Comparison of ENCODE assay signal across 8 cellular contexts in the genomic region with DNA sequence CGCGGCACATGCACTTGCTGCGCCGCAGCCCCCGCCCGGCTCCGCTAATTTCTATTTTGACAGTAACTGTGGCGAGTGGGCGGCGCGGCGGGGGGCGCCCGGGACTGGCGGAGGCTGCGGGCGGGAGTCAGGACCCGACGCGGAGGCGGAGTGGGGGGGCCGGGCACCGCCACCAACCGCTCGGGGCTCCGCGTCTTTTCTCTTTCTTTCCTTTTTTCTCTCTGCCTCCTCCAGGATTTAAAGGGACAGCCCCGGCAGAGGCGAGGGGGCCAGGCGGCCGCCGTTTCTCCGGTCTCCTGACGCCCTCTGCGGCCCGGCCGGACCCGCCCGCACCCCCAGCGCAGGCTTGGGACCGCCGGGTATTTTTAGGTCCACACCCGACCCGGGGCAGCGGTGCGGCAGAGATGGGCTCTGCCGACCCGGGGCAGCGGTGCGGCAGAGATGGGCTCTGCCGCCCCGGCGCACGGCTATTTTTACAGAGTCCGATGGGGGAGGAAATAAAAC. TPM values are rescaled to one million over a fixed set of nuclear protein-coding genes. Genes with fewer than 3 reads are reported as not detected.
DNase-seq lines count a peak whose midpoint lies in the region; ATAC-seq, FAIRE-seq and TF ChIP-seq lines count a peak whose summit lies in the region.

No MANE protein-coding gene starts in this region.

- peak overlapping the region; percentile 59 for H3K4me3 Mint-ChIP-seq in endodermal cell

- H3K9me3 Mint-ChIP-seq in endodermal cell = no peaks in the 10 kb centered on the region

- peak overlapping the region; percentile 49 for H3K4me2 ChIP-seq in SU-DHL-6 (ENCODE audit: low read depth, low read length, poor library complexity, severe bottlenecking)

- no peaks in the 10 kb centered on the region for H3K9me2 ChIP-seq in SU-DHL-6 (replicated peaks; ENCODE audit: insufficient read depth, low read length)

- 0% methylated on average over 25 to 55 of the region's 55 CpGs for WGBS in endodermal cell (ENCODE audit: insufficient coverage in 1 of 2, insufficient read length in 1 of 2), 2 experiments

- no peaks in the 10 kb centered on the region for H4K20me1 ChIP-seq in SU-DHL-6 (ENCODE audit: low read depth, low read length)

- H3K79me2 ChIP-seq in SU-DHL-6 (ENCODE audit: insufficient read depth, low read length) = no peaks in the 10 kb centered on the region

- H3K4me3 ChIP-seq in SU-DHL-6 (ENCODE audit: insufficient read depth, low read length, poor library complexity, severe bottlenecking) = peak overlapping the region; percentile 32
- peak overlapping the region; percentile 81 for H3K4me3 ChIP-seq in endodermal cell (ENCODE audit: low read length)
- peak overlapping the region; percentile 69 for H3K4me3 ChIP-seq in mucosa of stomach (ENCODE audit: low read length)
- peak overlapping the region; percentile 75 for H3K4me3 ChIP-seq in upper lobe of right lung

- peak; percentile 25 for DNase-seq in Daoy (ENCODE audit: low read depth)
- DNase-seq in endodermal cell = peak; percentile 80
- DNase-seq in upper lobe of right lung = peak; percentile 82
- DNase-seq in D721Med (ENCODE audit: insufficient read length, low spot score) = no peak

- no peaks in the 10 kb centered on the region for H3K36me3 ChIP-seq in SU-DHL-6 (ENCODE audit: low read length)
- no peaks in the 10 kb centered on the region for H3K36me3 ChIP-seq in endodermal cell (ENCODE audit: control insufficient read depth, insufficient read depth, low read length)
- H3K36me3 ChIP-seq in mucosa of stomach (ENCODE audit: control insufficient read depth, insufficient read depth, low read length) = no peaks in the 10 kb centered on the region
- no peaks in the 10 kb centered on the region for H3K36me3 ChIP-seq in upper lobe of right lung

- H3K27me3 ChIP-seq in SU-DHL-6 (ENCODE audit: low read length) = no peaks in the 10 kb centered on the region
- peaks cover 69% of the 10 kb centered on the region for H3K27me3 ChIP-seq in endodermal cell (ENCODE audit: control insufficient read depth, insufficient read depth, low read length, poor library complexity, severe bottlenecking)
- peaks cover 50% of the 10 kb centered on the region for H3K27me3 ChIP-seq in mucosa of stomach (ENCODE audit: control insufficient read depth, insufficient read depth, low read length)
- peaks cover 28% of the 10 kb centered on the region for H3K27me3 ChIP-seq in upper lobe of right lung

- H3K27ac Mint-ChIP-seq in endodermal cell = no peak overlapping the region

- no peaks in the 10 kb centered on the region for H3F3A ChIP-seq in SU-DHL-6 (ENCODE audit: insufficient read depth)

- H3K36me3 Mint-ChIP-seq in endodermal cell (ENCODE audit: low read depth) = no peaks in the 10 kb centered on the region

- TF ChIP-seq CTCF in SU-DHL-6 (IDR thresholded peaks at IDR 0.05; ENCODE audit: insufficient read depth, low read length, poor library complexity, severe bottlenecking) = no peak
- no peak for TF ChIP-seq CTCF in endodermal cell (conservative IDR thresholded peaks at IDR 0.05)
- TF ChIP-seq CTCF in upper lobe of right lung (IDR thresholded peaks at IDR 0.05) = peak; percentile 19
- TF ChIP-seq CTCF in D721Med (IDR thresholded peaks at IDR 0.05; ENCODE audit: insufficient read depth, missing control alignments) = no peak

- H3K4me1 ChIP-seq in endodermal cell (ENCODE audit: control insufficient read depth, insufficient read depth, low read length) (no peaks in the 10 kb centered on the region), mucosa of stomach (ENCODE audit: control insufficient read depth, insufficient read depth, low read length) (peaks cover 18% of the 10 kb centered on the region), upper lobe of right lung (peaks cover 14% of the 10 kb centered on the region)

- FAIRE-seq in D721Med (lab: Jason Lieb, UNC) = no peak

- H3K9me3 ChIP-seq in SU-DHL-6 (ENCODE audit: insufficient read depth, low read length) (no peaks in the 10 kb centered on the region), endodermal cell (ENCODE audit: control insufficient read depth, low read length) (no peaks in the 10 kb centered on the region), mucosa of stomach (ENCODE audit: control insufficient read depth, low read length) (no peaks in the 10 kb centered on the region), upper lobe of right lung (no peaks in the 10 kb centered on the region)

- H3K27ac ChIP-seq in SU-DHL-6 (ENCODE audit: low read depth, low read length) = no peak overlapping the region
- H3K27ac ChIP-seq in endodermal cell (ENCODE audit: low read depth, low read length) = no peak overlapping the region
- H3K27ac ChIP-seq in upper lobe of right lung = peak overlapping the region; percentile 61

- peak; percentile 17 for ATAC-seq in HG02840 (IDR thresholded peaks at IDR 0.05; ENCODE audit: low FRiP score, unreplicated experiment)
- ATAC-seq in upper lobe of right lung = peak; percentile 51
- ATAC-seq in GM19467 (IDR thresholded peaks at IDR 0.05; ENCODE audit: unreplicated experiment) = no peak

- intact Hi-C loops in upper lobe of right lung (cut with DNase I) = no loop called here

- peaks cover 68% of the 10 kb centered on the region for H3K27me3 Mint-ChIP-seq in endodermal cell (ENCODE audit: insufficient read depth)

- peaks cover 13% of the 10 kb centered on the region for H3K4me1 Mint-ChIP-seq in endodermal cell

- no peak overlapping the region for H3K9ac ChIP-seq in SU-DHL-6 (ENCODE audit: low read length)
- no peak overlapping the region for H3K9ac ChIP-seq in endodermal cell (ENCODE audit: extremely low read depth, low read length, poor library complexity, severe bottlenecking)
- H3K9ac ChIP-seq in mucosa of stomach (ENCODE audit: low read length) = peak overlapping the region; percentile 0

- no peak overlapping the region for H2AFZ ChIP-seq in SU-DHL-6 (ENCODE audit: low read depth, low read length, severe bottlenecking)

RNA-seq across cellular contexts. Expression of gene ZBTB7C, which starts 0.5 kb away (rescaled TPM):
- 0.21 and 0.29 TPM in 2 replicates for total RNA-seq in Daoy (2014; rRNA removed; shearing (Covaris generic))
- under 1 TPM; 0.31 to 0.62 TPM for total RNA-seq in endodermal cell
- polyA plus RNA-seq in endodermal cell (2013, experiment 1 of 2) = 0.43 TPM
- 0.41 TPM for polyA plus RNA-seq in endodermal cell (2013, experiment 2 of 2)
- 17.7 TPM for total RNA-seq in upper lobe of right lung

Comparison
In these comparisons a context has a peak if more than half of its experiments do, and no peak if none do; other contexts are left out.
1. RNA of gene ZBTB7C, which starts 0.5 kb away (total RNA-seq): 17.7 TPM in upper lobe of right lung (single experiment); 0.31 to 0.62 TPM in endodermal cell and 0.21 to 0.29 TPM in Daoy; every median in the first group is over 10 times any median in the second.
2. Peak in every context shown above with its lines, with median percentiles within 50 percentile points of each other: H3K4me3 ChIP-seq.